In genomic region chr1:179807691-179808485, GRCh38 we compare ENCODE assay signal across 18 cellular contexts.
DNase-seq lines count a peak whose midpoint lies in the region; ATAC-seq and TF ChIP-seq lines count a peak whose summit lies in the region.
"Had no signal": no experiment of that assay in that cellular context is flagged by ENCODE, and none has a peak within 500 bp of the region (broad histone marks: within the 10 kb centered on the region; RNA-seq: fewer than 3 reads in every experiment).

No MANE protein-coding gene starts in this region.

- TF ChIP-seq CTCF in fibroblast of the aortic adventitia (IDR thresholded peaks at IDR 0.05; ENCODE audit: insufficient read depth, low read length), result no peak

- peaks cover 41% of the 10 kb centered on the region for H3K27me3 Mint-ChIP-seq in T-helper 17 cell
- H3K27me3 Mint-ChIP-seq: activated CD4-positive, alpha-beta T cell treated with anti-CD3 and anti-CD28 coated beads, Interleukin-2, amount 10 ng/mL, durations not matched to agents 7 days and 5 days had no signal

- H3K4me1 Mint-ChIP-seq in T-helper 17 cell, result peaks cover 6% of the 10 kb centered on the region

- no peaks in the 10 kb centered on the region for H3K9me3 ChIP-seq in T-helper 17 cell (ENCODE audit: control insufficient read depth, low read length, poor library complexity, severe bottlenecking)
- H3K9me3 ChIP-seq: heart right ventricle had no signal

- H3K27ac Mint-ChIP-seq in T-helper 17 cell, result peak overlapping the region; percentile 37
- H3K27ac Mint-ChIP-seq: activated CD4-positive, alpha-beta T cell treated with anti-CD3 and anti-CD28 coated beads, Interleukin-2, amount 10 ng/mL, durations not matched to agents 7 days and 5 days; brain; CD4-positive, alpha-beta T cell; endodermal cell; IgD-negative memory B cell; neural progenitor cell; T-helper 1 cell treated with Interleukin-12 subunit alpha and Interleukin-12 subunit beta and Interleukin-4 antibody, amounts not matched to agents 30 μg/mL and 1 μg/mL, for 36 hours had no signal

- DNase-seq in HCEC 1CT, result peak; percentile 21
- no peak for DNase-seq in T-helper 17 cell
- peak; percentile 89 for DNase-seq in fibroblast of the aortic adventitia (ENCODE audit: low read depth)
- DNase-seq in renal cortical epithelial cell (ENCODE audit: low read depth), result peak; percentile 8
- no peak for DNase-seq in cerebellar cortex (ENCODE audit: low spot score)
- DNase-seq in GDM1 (lab: John Stamatoyannopoulos, UW), result no peak
- DNase-seq in activated naive CD4-positive, alpha-beta T cell (lab: John Stamatoyannopoulos, UW), result no peak
- DNase-seq: activated CD4-positive, alpha-beta T cell treated with anti-CD3 and anti-CD28 coated beads, Interleukin-2, amount 10 ng/mL, durations not matched to agents 7 days and 5 days; CD4-positive, alpha-beta T cell; endodermal cell; heart right ventricle; NCI-H1105; RPMI8226 had no signal

- H3K36me3 Mint-ChIP-seq in T-helper 17 cell (ENCODE audit: low read depth), result no peaks in the 10 kb centered on the region
- H3K36me3 Mint-ChIP-seq: brain, IgD-negative memory B cell, neural progenitor cell had no signal

- no peak for ATAC-seq in T-helper 17 cell
- no peak for ATAC-seq in GM21367 (IDR thresholded peaks at IDR 0.05; ENCODE audit: unreplicated experiment)

- no peak overlapping the region for H3K4me3 Mint-ChIP-seq in T-helper 17 cell
- H3K4me3 Mint-ChIP-seq: activated CD4-positive, alpha-beta T cell treated with anti-CD3 and anti-CD28 coated beads, Interleukin-2, amount 10 ng/mL, durations not matched to agents 7 days and 5 days; brain; CD4-positive, alpha-beta T cell; endodermal cell; neural progenitor cell; T-helper 1 cell treated with Interleukin-12 subunit alpha and Interleukin-12 subunit beta and Interleukin-4 antibody, amounts not matched to agents 30 μg/mL and 1 μg/mL, for 36 hours had no signal

- H3K4me3 ChIP-seq in fibroblast of the aortic adventitia (ENCODE audit: low read depth, low read length), result no peak overlapping the region
- H3K4me3 ChIP-seq: heart right ventricle, neural progenitor cell had no signal

Comparison
In these comparisons a context has a peak if more than half of its experiments do, and no peak if none do; other contexts are left out.
1. DNase-seq: peak in HCEC 1CT (single experiment), fibroblast of the aortic adventitia (single experiment) and renal cortical epithelial cell (single experiment); none in T-helper 17 cell (0 of 3), cerebellar cortex (single experiment), GDM1 (single experiment) and activated naive CD4-positive, alpha-beta T cell (0 of 4).